14 cellular contexts compared by ENCODE assay signal in genomic region chr2:98726735-98727368, GRCh38. TPM values are rescaled to one million over a fixed set of nuclear protein-coding genes. Genes with fewer than 3 reads are reported as not detected.
DNase-seq lines count a peak whose midpoint lies in the region; ATAC-seq and TF ChIP-seq lines count a peak whose summit lies in the region.
"Had no signal": no experiment of that assay in that cellular context is flagged by ENCODE, and none has a peak within 500 bp of the region (broad histone marks: within the 10 kb centered on the region; RNA-seq: fewer than 3 reads in every experiment).

No MANE protein-coding gene starts in this region.

- no peaks in the 10 kb centered on the region for H3K27me3 Mint-ChIP-seq in activated CD4-positive, alpha-beta T cell treated with anti-CD3 and anti-CD28 coated beads, Interleukin-2, amount 10 ng/mL, durations not matched to agents 7 days and 5 days
- H3K27me3 Mint-ChIP-seq in T-cell, result no peaks in the 10 kb centered on the region
- no peaks in the 10 kb centered on the region for H3K27me3 Mint-ChIP-seq in effector memory CD8-positive, alpha-beta T cell
- no peaks in the 10 kb centered on the region for H3K27me3 Mint-ChIP-seq in stimulated activated memory B cell treated with anti-CD40 and anti-IgM and Interleukin-4, amounts not matched to agents 10 μg/mL and 1 μg/mL and 100 μg/mL, for 72 hours

- H3K27ac ChIP-seq in tibial artery, result peak overlapping the region in 1 of 2 donors; percentile 45
- H3K27ac ChIP-seq: A549, suprapubic skin had no signal

- no peak for DNase-seq in activated CD4-positive, alpha-beta T cell treated with anti-CD3 and anti-CD28 coated beads, Interleukin-2, amount 10 ng/mL, durations not matched to agents 7 days and 5 days
- no peak for DNase-seq in activated CD4-positive, alpha-beta T cell treated with anti-CD3 and anti-CD28 coated beads for 48 hours
- no peak for DNase-seq in T-cell
- no peak for DNase-seq in effector memory CD8-positive, alpha-beta T cell
- DNase-seq in NCI-H345 (lab: John Stamatoyannopoulos, UW), result no peak
- DNase-seq in tibial artery, result no peak
- DNase-seq: activated CD4-positive, alpha-beta T cell treated with anti-CD3 and anti-CD28 coated beads, Interleukin-2, amount 50 U/mL, for 1 hour; DMS 273 treated with DMSO at 0.1 percent for 48 hours; kidney glomerular epithelial cell; nephron progenitor cell had no signal

- H3K4me3 Mint-ChIP-seq in activated CD4-positive, alpha-beta T cell treated with anti-CD3 and anti-CD28 coated beads, Interleukin-2, amount 10 ng/mL, durations not matched to agents 7 days and 5 days, result peak overlapping the region; percentile 88
- peak overlapping the region; percentile 92 to 94 (median 93) for H3K4me3 Mint-ChIP-seq in T-cell
- H3K4me3 Mint-ChIP-seq in effector memory CD8-positive, alpha-beta T cell, result peak overlapping the region; percentile 85 to 93
- H3K4me3 Mint-ChIP-seq in stimulated activated memory B cell treated with anti-CD40 and anti-IgM and Interleukin-4, amounts not matched to agents 10 μg/mL and 1 μg/mL and 100 μg/mL, for 72 hours, result no peak overlapping the region
- H3K4me3 Mint-ChIP-seq: nephron progenitor cell had no signal

- H3K27me3 ChIP-seq in tibial artery, result no peaks in the 10 kb centered on the region
- H3K27me3 ChIP-seq: suprapubic skin had no signal

- H3K9me3 ChIP-seq in tibial artery, result no peaks in the 10 kb centered on the region
- H3K9me3 ChIP-seq: A549, suprapubic skin had no signal

- peaks cover 63% of the 10 kb centered on the region for H3K36me3 Mint-ChIP-seq in activated CD4-positive, alpha-beta T cell treated with anti-CD3 and anti-CD28 coated beads, Interleukin-2, amount 10 ng/mL, durations not matched to agents 7 days and 5 days (ENCODE audit: low read depth)
- H3K36me3 Mint-ChIP-seq in T-cell, result peaks cover 43% of the 10 kb centered on the region
- H3K36me3 Mint-ChIP-seq in effector memory CD8-positive, alpha-beta T cell (ENCODE audit: insufficient read depth), result peaks cover 27% of the 10 kb centered on the region
- peaks cover 15% of the 10 kb centered on the region for H3K36me3 Mint-ChIP-seq in stimulated activated memory B cell treated with anti-CD40 and anti-IgM and Interleukin-4, amounts not matched to agents 10 μg/mL and 1 μg/mL and 100 μg/mL, for 72 hours

- peaks cover 0 to 51% (median 22%) of the 10 kb centered on the region in 4 donors for H3K4me1 ChIP-seq in tibial artery

- peak overlapping the region; percentile 89 for H3K27ac Mint-ChIP-seq in activated CD4-positive, alpha-beta T cell treated with anti-CD3 and anti-CD28 coated beads, Interleukin-2, amount 10 ng/mL, durations not matched to agents 7 days and 5 days
- peak overlapping the region; percentile 79 to 85 for H3K27ac Mint-ChIP-seq in T-cell
- peak overlapping the region; percentile 88 to 91 for H3K27ac Mint-ChIP-seq in effector memory CD8-positive, alpha-beta T cell
- H3K27ac Mint-ChIP-seq in stimulated activated memory B cell treated with anti-CD40 and anti-IgM and Interleukin-4, amounts not matched to agents 10 μg/mL and 1 μg/mL and 100 μg/mL, for 72 hours, result peak overlapping the region; percentile 61
- H3K27ac Mint-ChIP-seq: nephron progenitor cell had no signal

- peaks cover 60% of the 10 kb centered on the region for H3K4me1 Mint-ChIP-seq in activated CD4-positive, alpha-beta T cell treated with anti-CD3 and anti-CD28 coated beads, Interleukin-2, amount 10 ng/mL, durations not matched to agents 7 days and 5 days
- peaks cover 68 to 80% (median 71%) of the 10 kb centered on the region in 3 donors for H3K4me1 Mint-ChIP-seq in T-cell
- peaks cover 60 to 77% of the 10 kb centered on the region in 2 donors for H3K4me1 Mint-ChIP-seq in effector memory CD8-positive, alpha-beta T cell (ENCODE audit: low read depth in 2 of 2)
- peaks cover 32% of the 10 kb centered on the region for H3K4me1 Mint-ChIP-seq in stimulated activated memory B cell treated with anti-CD40 and anti-IgM and Interleukin-4, amounts not matched to agents 10 μg/mL and 1 μg/mL and 100 μg/mL, for 72 hours

- intact Hi-C loops in tibial artery (cut with DNase I; ENCODE audit: low total_unique reads), result loop anchor here (5.0 kb wide), 1 partner anchor 115 kb away; no protein-coding TSS in a partner anchor

- no peak for TF ChIP-seq CTCF in tibial artery (IDR thresholded peaks at IDR 0.05)

- peaks cover 0 to 4% (median 0%) of the 10 kb centered on the region in 3 donors for H3K36me3 ChIP-seq in tibial artery

- CTCF ChIA-PET in activated CD4-positive, alpha-beta T cell treated with anti-CD3 and anti-CD28 coated beads, Interleukin-2, amount 10 ng/mL, durations not matched to agents 7 days and 5 days (lab: Charles Lee), result interaction anchor here (1.1 to 1.8 kb wide), 7 partner anchors 11 to 77 kb away, joined by 3 to 6 read pairs (median 3); no protein-coding TSS in a partner anchor
- CTCF ChIA-PET in T-cell (lab: Charles Lee), result interaction anchor here (0.5 to 1.2 kb wide), 3 partner anchors 31 to 66 kb away, joined by 3 to 4 read pairs (median 3); no protein-coding TSS in a partner anchor

- H3K4me3 ChIP-seq in tibial artery, result no peak overlapping the region
- H3K4me3 ChIP-seq: A549, suprapubic skin had no signal

- peaks cover 3% of the 10 kb centered on the region for H3K9me3 Mint-ChIP-seq in activated CD4-positive, alpha-beta T cell treated with anti-CD3 and anti-CD28 coated beads, Interleukin-2, amount 10 ng/mL, durations not matched to agents 7 days and 5 days
- H3K9me3 Mint-ChIP-seq in T-cell, result peaks cover 0 to 5% (median 4%) of the 10 kb centered on the region in 3 donors
- no peaks in the 10 kb centered on the region for H3K9me3 Mint-ChIP-seq in effector memory CD8-positive, alpha-beta T cell
- peaks cover 4% of the 10 kb centered on the region for H3K9me3 Mint-ChIP-seq in stimulated activated memory B cell treated with anti-CD40 and anti-IgM and Interleukin-4, amounts not matched to agents 10 μg/mL and 1 μg/mL and 100 μg/mL, for 72 hours

- POLR2A ChIA-PET in activated CD4-positive, alpha-beta T cell treated with anti-CD3 and anti-CD28 coated beads, Interleukin-2, amount 10 ng/mL, durations not matched to agents 7 days and 5 days (lab: Charles Lee), result interaction anchor here (1.3 kb wide), 1 partner anchor 45 kb away, joined by 3 read pairs; no protein-coding TSS in a partner anchor
- POLR2A ChIA-PET in T-cell (lab: Charles Lee), result interaction anchor here in 1 of 2 donors (0.7 to 0.9 kb wide), 2 partner anchors 25 to 71 kb away, joined by 3 read pairs; no protein-coding TSS in a partner anchor

- ATAC-seq in T-cell (replicated peaks in 1 of 4), result no peak
- no peak for ATAC-seq in effector memory CD8-positive, alpha-beta T cell (replicated peaks)
- no peak for ATAC-seq in stimulated activated memory B cell treated with anti-CD40 and anti-IgM and Interleukin-4, amounts not matched to agents 10 μg/mL and 1 μg/mL and 100 μg/mL, for 72 hours
- ATAC-seq in HG03521 (IDR thresholded peaks at IDR 0.05; ENCODE audit: unreplicated experiment), result no peak
- ATAC-seq: A549 had no signal

RNA-seq across cellular contexts. Expression of gene MGAT4A, which starts 4.1 kb away (rescaled TPM):
- 100 to 1,000 TPM in 1 of 2 experiments, 10 to 100 TPM in 1; 93.9 to 109 TPM for total RNA-seq in activated CD4-positive, alpha-beta T cell treated with anti-CD3 and anti-CD28 coated beads, Interleukin-2, amount 10 ng/mL, durations not matched to agents 7 days and 5 days
- total RNA-seq in T-cell, result 100 to 1,000 TPM; 185 to 220 (median 199) TPM
